ENCODE assay signal across 24 cellular contexts in genomic region chr18:22604986-22605421, GRCh38.
A peak's percentile ranks its signal among the peaks of the same experiment; 100 is the strongest.
DNase-seq lines count a peak whose midpoint lies in the region; ATAC-seq and TF ChIP-seq lines count a peak whose summit lies in the region.
"Had no signal": no experiment of that assay in that cellular context is flagged by ENCODE, and none has a peak within 500 bp of the region (broad histone marks: within the 10 kb centered on the region; RNA-seq: fewer than 3 reads in every experiment).

No MANE protein-coding gene starts in this region.

- TF ChIP-seq EP300 in SK-N-SH (IDR thresholded peaks at IDR 0.05; ENCODE audit: borderline replicate concordance in 1 of 2, low read depth in 1 of 2, low read length in 1 of 2), result no peak

- intact Hi-C loops in MCF 10A (cut with micrococcal nuclease) (no loop called here), lower lobe of right lung (cut with DNase I) (no loop called here), upper lobe of right lung (cut with DNase I) (no loop called here), natural killer cell (cut with micrococcal nuclease) (no loop called here)

- TF ChIP-seq CTCF in SK-N-SH (IDR thresholded peaks at IDR 0.05) (no peak), MCF 10A (IDR thresholded peaks at IDR 0.05; ENCODE audit: unreplicated experiment) (no peak), lower lobe of right lung (IDR thresholded peaks at IDR 0.05) (no peak), upper lobe of right lung (IDR thresholded peaks at IDR 0.05) (no peak), natural killer cell (IDR thresholded peaks at IDR 0.05) (no peak)

- H3K27ac Mint-ChIP-seq in MCF 10A (ENCODE audit: low read depth, unreplicated experiment), result no peak overlapping the region
- H3K27ac Mint-ChIP-seq in natural killer cell, result no peak overlapping the region
- H3K27ac Mint-ChIP-seq: activated CD8-positive, alpha-beta T cell treated with anti-CD3 and anti-CD28 coated beads for 36 hours; activated naive CD4-positive, alpha-beta T cell treated with anti-CD3 and anti-CD28 coated beads, Interleukin-2, amount 10 ng/mL, durations not matched to agents 7 days and 5 days; stimulated activated memory B cell treated with anti-CD40 and anti-IgM and Interleukin-4, amounts not matched to agents 10 μg/mL and 1 μg/mL and 100 μg/mL, for 72 hours had no signal

- H3K27ac ChIP-seq in SK-N-SH (ENCODE audit: low read depth in 2 of 2, low read length in 1 of 2), result no peak overlapping the region
- peak overlapping the region; percentile 74 for H3K27ac ChIP-seq in lower lobe of right lung
- peak overlapping the region; percentile 65 for H3K27ac ChIP-seq in upper lobe of right lung
- H3K27ac ChIP-seq: BLaER1, neutrophil, Peyer's patch had no signal

- peaks cover 32% of the 10 kb centered on the region; the same call in 1 of the 2 replicates for H3K27me3 ChIP-seq in SK-N-SH (ENCODE audit: insufficient read depth)
- H3K27me3 ChIP-seq in lower lobe of right lung (ENCODE audit: low read depth), result no peaks in the 10 kb centered on the region
- H3K27me3 ChIP-seq in upper lobe of right lung, result no peaks in the 10 kb centered on the region
- H3K27me3 ChIP-seq: BLaER1, neutrophil, Peyer's patch had no signal

- H3K27me3 Mint-ChIP-seq in MCF 10A (ENCODE audit: insufficient read depth, unreplicated experiment) (no peaks in the 10 kb centered on the region), natural killer cell (ENCODE audit: low read depth in 2 of 2) (peaks cover 41% of the 10 kb centered on the region in 2 donors)
- H3K27me3 Mint-ChIP-seq: stimulated activated memory B cell treated with anti-CD40 and anti-IgM and Interleukin-4, amounts not matched to agents 10 μg/mL and 1 μg/mL and 100 μg/mL, for 72 hours had no signal

- no peaks in the 10 kb centered on the region for H3K9me2 ChIP-seq in SK-N-SH

- ATAC-seq in SK-N-SH treated with all-trans-retinoic acid at 6 μM for 48 hours (no peak), lower lobe of right lung (no peak), upper lobe of right lung (no peak), GM21619 (IDR thresholded peaks at IDR 0.05; ENCODE audit: unreplicated experiment) (no peak), natural killer cell (no peak), GM18858 (IDR thresholded peaks at IDR 0.05; ENCODE audit: unreplicated experiment) (no peak)
- ATAC-seq: activated CD8-positive, alpha-beta T cell treated with anti-CD3 and anti-CD28 coated beads for 36 hours; activated T-cell treated with anti-CD3 and anti-CD28 coated beads, Interleukin-2, amount 50 U/mL, for 4 hours; mucosa of descending colon; stimulated activated memory B cell treated with anti-CD40 and anti-IgM and Interleukin-4, amounts not matched to agents 10 μg/mL and 1 μg/mL and 100 μg/mL, for 72 hours had no signal

- no peak overlapping the region for H3K9ac ChIP-seq in SK-N-SH
- H3K9ac ChIP-seq: BLaER1 had no signal

- H3K4me3 ChIP-seq in SK-N-SH (ENCODE audit: low read depth in 2 of 2, low read length in 1 of 2) (no peak overlapping the region), lower lobe of right lung (no peak overlapping the region), upper lobe of right lung (peak overlapping the region; percentile 14)
- H3K4me3 ChIP-seq: BLaER1, mucosa of descending colon, Peyer's patch had no signal

- H3K9me3 Mint-ChIP-seq in MCF 10A (ENCODE audit: unreplicated experiment) (no peaks in the 10 kb centered on the region), natural killer cell (no peaks in the 10 kb centered on the region)
- H3K9me3 Mint-ChIP-seq: activated CD8-positive, alpha-beta T cell treated with anti-CD3 and anti-CD28 coated beads for 36 hours; activated naive CD4-positive, alpha-beta T cell treated with anti-CD3 and anti-CD28 coated beads, Interleukin-2, amount 10 ng/mL, durations not matched to agents 7 days and 5 days had no signal

- 0 out of 2 replicates have a peak overlapping the region, but pooled peaks have one; percentile 16 for H3K4me2 ChIP-seq in SK-N-SH
- H3K4me2 ChIP-seq: BLaER1 had no signal

- POLR2A ChIA-PET in SK-N-SH (lab: Yijun Ruan, JAX) (no interaction called here), MCF 10A (lab: Yijun Ruan, JAX) (interaction anchor here (0.5 to 0.7 kb wide), 2 partner anchors 16 to 89 kb away, joined by 3 read pairs; no protein-coding TSS in a partner anchor)

- H3K4me1 Mint-ChIP-seq in MCF 10A (ENCODE audit: insufficient read depth, unreplicated experiment) (peaks cover 14% of the 10 kb centered on the region), natural killer cell (no peaks in the 10 kb centered on the region)
- H3K4me1 Mint-ChIP-seq: activated naive CD4-positive, alpha-beta T cell treated with anti-CD3 and anti-CD28 coated beads, Interleukin-2, amount 10 ng/mL, durations not matched to agents 7 days and 5 days; stimulated activated memory B cell treated with anti-CD40 and anti-IgM and Interleukin-4, amounts not matched to agents 10 μg/mL and 1 μg/mL and 100 μg/mL, for 72 hours had no signal

- no peaks in the 10 kb centered on the region for H3K36me3 Mint-ChIP-seq in MCF 10A (ENCODE audit: insufficient read depth, unreplicated experiment)
- H3K36me3 Mint-ChIP-seq in natural killer cell, result no peaks in the 10 kb centered on the region
- H3K36me3 Mint-ChIP-seq: activated naive CD4-positive, alpha-beta T cell treated with anti-CD3 and anti-CD28 coated beads, Interleukin-2, amount 10 ng/mL, durations not matched to agents 7 days and 5 days; stimulated activated memory B cell treated with anti-CD40 and anti-IgM and Interleukin-4, amounts not matched to agents 10 μg/mL and 1 μg/mL and 100 μg/mL, for 72 hours had no signal

- no peaks in the 10 kb centered on the region for H4K20me1 ChIP-seq in SK-N-SH (ENCODE audit: insufficient read depth)
- H4K20me1 ChIP-seq: BLaER1 had no signal

- H3K4me1 ChIP-seq in SK-N-SH (ENCODE audit: control insufficient read depth in 1 of 2, insufficient read depth in 2 of 2, low read depth in 1 of 2, low read length in 1 of 2) (no peaks in the 10 kb centered on the region), lower lobe of right lung (peaks cover 47% of the 10 kb centered on the region), upper lobe of right lung (peaks cover 45% of the 10 kb centered on the region)
- H3K4me1 ChIP-seq: BLaER1, Peyer's patch had no signal

- TF ChIP-seq RAD21 in SK-N-SH (IDR thresholded peaks at IDR 0.05; ENCODE audit: low read length), result no peak

- H3K9me3 ChIP-seq in SK-N-SH (no peaks in the 10 kb centered on the region), lower lobe of right lung (no peaks in the 10 kb centered on the region), upper lobe of right lung (no peaks in the 10 kb centered on the region)
- H3K9me3 ChIP-seq: BLaER1, mucosa of descending colon, neutrophil, Peyer's patch had no signal

- DNase-seq in SK-N-SH (no peak), MCF 10A (ENCODE audit: unreplicated experiment) (peak; percentile 21), lower lobe of right lung (no peak), upper lobe of right lung (no peak), natural killer cell (no peak)
- DNase-seq: 8988T; activated CD4-positive, CD25-positive, alpha-beta regulatory T cell; activated CD8-positive, alpha-beta T cell treated with anti-CD3 and anti-CD28 coated beads for 36 hours; activated naive CD4-positive, alpha-beta T cell treated with anti-CD3 and anti-CD28 coated beads, Interleukin-2, amount 10 ng/mL, durations not matched to agents 7 days and 5 days; activated T-cell treated with anti-CD3 and anti-CD28 coated beads, Interleukin-2, amount 50 U/mL, for 4 hours; cortex of kidney; DMS 273 treated with DMSO at 0.1 percent for 48 hours; foreskin fibroblast; MM.1S; mucosa of descending colon; NCI-H187 treated with DMSO at 0.1 percent for 48 hours; Peyer's patch; T-helper 9 cell had no signal

- 21% methylated on average over 3 of the region's 3 CpGs for WGBS in SK-N-SH (ENCODE audit: low lambda C conversion rate)

- CTCF ChIA-PET in SK-N-SH (lab: Yijun Ruan, JAX), result no interaction called here
- CTCF ChIA-PET in MCF 10A (lab: Yijun Ruan, JAX), result interaction anchor here (0.7 kb wide), 1 partner anchor 102 kb away, joined by 3 read pairs; no protein-coding TSS in a partner anchor

- H3K4me3 Mint-ChIP-seq in MCF 10A (ENCODE audit: unreplicated experiment), result no peak overlapping the region
- no peak overlapping the region for H3K4me3 Mint-ChIP-seq in natural killer cell
- H3K4me3 Mint-ChIP-seq: activated CD8-positive, alpha-beta T cell treated with anti-CD3 and anti-CD28 coated beads for 36 hours; activated naive CD4-positive, alpha-beta T cell treated with anti-CD3 and anti-CD28 coated beads, Interleukin-2, amount 10 ng/mL, durations not matched to agents 7 days and 5 days; activated T-cell treated with anti-CD3 and anti-CD28 coated beads, Interleukin-2, amount 50 U/mL, for 4 hours; stimulated activated memory B cell treated with anti-CD40 and anti-IgM and Interleukin-4, amounts not matched to agents 10 μg/mL and 1 μg/mL and 100 μg/mL, for 72 hours had no signal

- no peaks in the 10 kb centered on the region for H3K79me2 ChIP-seq in SK-N-SH (ENCODE audit: insufficient read depth)

- H3K36me3 ChIP-seq in SK-N-SH (replicated peaks in 1 of 2; ENCODE audit: control insufficient read depth in 1 of 2, insufficient read depth in 2 of 2, low read length in 1 of 2), result no peaks in the 10 kb centered on the region
- no peaks in the 10 kb centered on the region for H3K36me3 ChIP-seq in lower lobe of right lung
- no peaks in the 10 kb centered on the region for H3K36me3 ChIP-seq in upper lobe of right lung
- H3K36me3 ChIP-seq: BLaER1, neutrophil, Peyer's patch had no signal

- BruUV-seq in MCF 10A (replicated peaks; lab: Mats Ljungman, UMichigan), result no TSS peak

- H3F3A ChIP-seq in SK-N-SH (replicated peaks; ENCODE audit: insufficient read depth), result no peaks in the 10 kb centered on the region

- no peak overlapping the region for H2AFZ ChIP-seq in SK-N-SH (ENCODE audit: low read depth)

TF ChIP-seq in SK-N-SH, 30 proteins besides CTCF, POLR2A, EP300 and RAD21:
- TF ChIP-seq SMC3 (IDR thresholded peaks at IDR 0.05; ENCODE audit: low read depth, low read length) (no peak), RCOR1 (IDR thresholded peaks at IDR 0.05; ENCODE audit: low read length) (no peak), SIN3A (IDR thresholded peaks at IDR 0.05; ENCODE audit: borderline replicate concordance, low read depth, low read length) (no peak), GABPA (IDR thresholded peaks at IDR 0.05; ENCODE audit: low read depth) (no peak)

TF ChIP-seq in SK-N-SH treated with all-trans-retinoic acid at 6 μM for 48 hours, 23 proteins besides CTCF, POLR2A, EP300 and RAD21:
- TF ChIP-seq ZC3H10 (CRISPR knock-in tag; IDR thresholded peaks at IDR 0.05) (no peak), CSDC2 (CRISPR knock-in tag; IDR thresholded peaks at IDR 0.05) (no peak), ZNF70 (CRISPR knock-in tag; IDR thresholded peaks at IDR 0.05) (no peak)

Comparison
In these comparisons a context has a peak if more than half of its experiments do, and no peak if none do; other contexts are left out.
1. H3K27ac ChIP-seq: peak in lower lobe of right lung (single experiment) and upper lobe of right lung (single experiment); none in SK-N-SH (0 of 2).